In genomic region chr6:10609038-10609437, GRCh38 we compare ENCODE assay signal across 18 cellular contexts.
DNase-seq lines count a peak whose midpoint lies in the region; ATAC-seq, FAIRE-seq and TF ChIP-seq lines count a peak whose summit lies in the region.
"Had no signal": no experiment of that assay in that cellular context is flagged by ENCODE, and none has a peak within 500 bp of the region (broad histone marks: within the 10 kb centered on the region; RNA-seq: fewer than 3 reads in every experiment).

No MANE protein-coding gene starts in this region.

- H3K27me3 ChIP-seq in HepG2 (ENCODE audit: control insufficient read depth in 1 of 2, insufficient read depth in 2 of 2, low read length in 2 of 2) (no peaks in the 10 kb centered on the region), right lobe of liver (no peaks in the 10 kb centered on the region), esophagus muscularis mucosa (no peaks in the 10 kb centered on the region), stomach smooth muscle (ENCODE audit: control insufficient read depth in 1 of 2, insufficient read depth in 2 of 2, low read length in 2 of 2) (no peaks in the 10 kb centered on the region)
- H3K27me3 ChIP-seq: BE2C had no signal

- no peak for FAIRE-seq in HepG2 (lab: Jason Lieb, UNC)
- FAIRE-seq: A549, D721Med, GM12892 had no signal

- CTCF ChIA-PET in HepG2 (lab: Yijun Ruan, JAX; ENCODE audit: low intra/inter-chr PET ratio, low total read pairs) = no interaction called here

- H3K4me1 ChIP-seq in HepG2 (ENCODE audit: insufficient read depth, low read length) (peaks cover 14% of the 10 kb centered on the region), right lobe of liver (peaks cover 0 to 4% (median 0%) of the 10 kb centered on the region in 4 donors), esophagus muscularis mucosa (peaks cover 14 to 71% (median 64%) of the 10 kb centered on the region in 4 donors), stomach smooth muscle (ENCODE audit: control insufficient read depth, insufficient read depth, low read length) (peaks cover 37% of the 10 kb centered on the region)
- H3K4me1 ChIP-seq: BE2C had no signal

- no peak for DNase-seq in HepG2 (ENCODE audit: low spot score)
- no peak for DNase-seq in right lobe of liver
- no peak for DNase-seq in esophagus muscularis mucosa (ENCODE audit: extremely low spot score)
- DNase-seq in CD1c-positive myeloid dendritic cell (ENCODE audit: extremely low spot score) = no peak
- DNase-seq: BE2C; CD8-positive, alpha-beta T cell; COR-L47; DMS153; DND-41; GDM1; H7 had no signal

- TF ChIP-seq CTCF in HepG2 (CRISPR knock-in tag; IDR thresholded peaks at IDR 0.05) (no peak), right lobe of liver (IDR thresholded peaks at IDR 0.05) (no peak), esophagus muscularis mucosa (IDR thresholded peaks at IDR 0.05) (no peak)

- 100% methylated on average over 1 of the region's 1 CpG for WGBS in HepG2 (ENCODE audit: low lambda C conversion rate)
- no CpG with 5 or more reads among the region's 1 CpG for WGBS in right lobe of liver (ENCODE audit: insufficient coverage, low coverage, low lambda C conversion rate, missing lambda C conversion rate)
- 100% methylated on average over 1 of the region's 1 CpG for WGBS in esophagus muscularis mucosa

- H3K27ac ChIP-seq in HepG2 (ENCODE audit: extremely low read length, insufficient read depth, low read length) = no peak overlapping the region
- H3K27ac ChIP-seq in right lobe of liver = no peak overlapping the region
- peak overlapping the region; percentile 69 to 80 (median 75) for H3K27ac ChIP-seq in esophagus muscularis mucosa (replicated peaks in 1 of 4)
- peak overlapping the region; percentile 46 for H3K27ac ChIP-seq in stomach smooth muscle (ENCODE audit: low read length)
- H3K27ac ChIP-seq: A549, C4-2B had no signal

- no peak for ATAC-seq in HepG2
- no peak for ATAC-seq in right lobe of liver
- no peak for ATAC-seq in HG02588 (IDR thresholded peaks at IDR 0.05; ENCODE audit: unreplicated experiment)
- ATAC-seq: A549; CD8-positive, alpha-beta T cell; GM23338 had no signal

- H3K4me2 ChIP-seq in HepG2 (ENCODE audit: low read depth, low read length) = no peak overlapping the region
- H3K4me2 ChIP-seq: A549, GM23338 had no signal

- no peaks in the 10 kb centered on the region for H3K79me2 ChIP-seq in HepG2 (ENCODE audit: insufficient read depth, low read length)

- TF ChIP-seq EP300 in HepG2 (IDR thresholded peaks at IDR 0.05; ENCODE audit: low read depth in 2 of 2, low read length in 2 of 2) (no peak), HepG2 (CRISPR knock-in tag; IDR thresholded peaks at IDR 0.05; ENCODE audit: borderline replicate concordance) (no peak), esophagus muscularis mucosa (IDR thresholded peaks at IDR 0.05) (no peak)

- H2AFZ ChIP-seq in HepG2 (ENCODE audit: low read length) = no peak overlapping the region
- H2AFZ ChIP-seq: GM23338 had no signal

- no peak for TF ChIP-seq POLR2A in HepG2 (IDR thresholded peaks at IDR 0.05; ENCODE audit: insufficient read depth in 1 of 2, low read depth in 2 of 2, low read length in 2 of 2)
- no peak for TF ChIP-seq POLR2A in right lobe of liver (IDR thresholded peaks at IDR 0.05)
- TF ChIP-seq POLR2A in esophagus muscularis mucosa (IDR thresholded peaks at IDR 0.05; ENCODE audit: low read depth) = no peak

- no peak for TF ChIP-seq RAD21 in HepG2 (CRISPR knock-in tag; IDR thresholded peaks at IDR 0.05)

- 0 out of 5 replicates have a peak, but pooled peaks cover 0 to 1% of the 10 kb centered on the region in 2 experiments for H3K36me3 ChIP-seq in HepG2 (replicated peaks in 1 of 2; ENCODE audit: control insufficient read depth in 1 of 2, insufficient read depth in 2 of 2, low read length in 2 of 2)
- no peaks in the 10 kb centered on the region for H3K36me3 ChIP-seq in right lobe of liver
- H3K36me3 ChIP-seq in esophagus muscularis mucosa = no peaks in the 10 kb centered on the region
- H3K36me3 ChIP-seq in stomach smooth muscle (ENCODE audit: control insufficient read depth in 2 of 2, insufficient read depth in 2 of 2, low read length in 2 of 2) = no peaks in the 10 kb centered on the region
- H3K36me3 ChIP-seq: BE2C had no signal

- no peak overlapping the region for H3K4me3 ChIP-seq in HepG2 (replicated peaks in 1 of 3; ENCODE audit: insufficient read depth in 1 of 3, low read depth in 2 of 3, low read length in 3 of 3)
- no peak overlapping the region for H3K4me3 ChIP-seq in right lobe of liver
- H3K4me3 ChIP-seq in esophagus muscularis mucosa = no peak overlapping the region
- H3K4me3 ChIP-seq in stomach smooth muscle (ENCODE audit: low read length in 2 of 2) = peak overlapping the region in 1 of 2 donors; percentile 15
- H3K4me3 ChIP-seq: A549, GM23338 had no signal

- in situ Hi-C loops in HepG2 (cut with HindIII; ENCODE audit: extremely low pct_ligation_motif_present, low pct_unique_long_range_greater_than_20kb) = no loop called here

- no TSS peak for BruUV-seq in HepG2 (replicated peaks; lab: Mats Ljungman, UMichigan)

- H3K9me3 ChIP-seq in HepG2 (ENCODE audit: low read length) (no peaks in the 10 kb centered on the region), right lobe of liver (no peaks in the 10 kb centered on the region), esophagus muscularis mucosa (no peaks in the 10 kb centered on the region), stomach smooth muscle (ENCODE audit: control insufficient read depth in 2 of 2, low read length in 2 of 2) (no peaks in the 10 kb centered on the region)
- H3K9me3 ChIP-seq: A549, BE2C had no signal

- POLR2A ChIA-PET in HepG2 (lab: Yijun Ruan, JAX) = no interaction called here

- no peak overlapping the region for H3K9ac ChIP-seq in HepG2 (ENCODE audit: insufficient read depth, low read depth, low read length)
- no peak overlapping the region for H3K9ac ChIP-seq in stomach smooth muscle (ENCODE audit: low read length in 2 of 2)

- peaks cover 39% of the 10 kb centered on the region for H4K20me1 ChIP-seq in HepG2 (ENCODE audit: insufficient read depth, low read length)

- intact Hi-C loops in HepG2 (cut with micrococcal nuclease; ENCODE audit: unreplicated experiment) = no loop called here
- intact Hi-C loops in right lobe of liver (cut with DNase I) = no loop called here
- intact Hi-C loops in esophagus muscularis mucosa (cut with DNase I) = loop anchor here (5.0 kb wide), 1 partner anchor 52 kb away; no protein-coding TSS in a partner anchor

TF ChIP-seq in HepG2, 621 proteins besides CTCF, POLR2A, EP300 and RAD21:
- TF ChIP-seq KDM1A (CRISPR knock-in tag; IDR thresholded peaks at IDR 0.05) (no peak), ZNF564 (CRISPR knock-in tag; IDR thresholded peaks at IDR 0.05) (peak; percentile 91; the same call in 1 of the 2 replicates)

Comparison
In these comparisons a context has a peak if more than half of its experiments do, and no peak if none do; other contexts are left out.
1. H3K27ac ChIP-seq: peak in esophagus muscularis mucosa (4 of 4) and stomach smooth muscle (single experiment); none in HepG2 (single experiment) and right lobe of liver (0 of 3).